ENCODE assay signal across 24 cellular contexts in the genomic region with DNA sequence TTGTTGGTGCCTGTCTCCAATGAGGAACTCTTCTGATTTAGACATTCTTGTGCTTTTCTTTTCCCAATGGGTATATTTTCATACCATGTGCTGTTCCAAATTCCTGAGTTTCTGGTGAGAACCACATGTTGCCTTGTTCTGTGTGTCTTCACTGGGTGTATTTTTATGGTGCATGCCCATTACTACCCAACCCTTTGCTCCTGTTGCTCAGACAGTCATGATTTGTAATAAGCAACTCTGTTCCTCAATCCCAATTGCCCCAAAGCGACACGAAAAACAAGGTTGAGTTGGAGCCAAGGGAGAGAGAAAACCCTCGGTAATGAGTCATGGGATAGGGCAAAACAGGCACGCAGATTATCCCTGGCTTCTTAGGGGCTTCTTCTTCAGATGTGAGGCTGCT.
"Had no signal": no experiment of that assay in that cellular context is flagged by ENCODE, and none has a peak within 500 bp of the region (broad histone marks: within the 10 kb centered on the region; RNA-seq: fewer than 3 reads in every experiment).

No MANE protein-coding gene starts in this region.

- DNase-seq: activated CD4-positive, alpha-beta memory T cell treated with anti-CD3 and anti-CD28 coated beads for 36 hours; activated CD4-positive, alpha-beta T cell treated with anti-CD3 and anti-CD28 coated beads for 4 hours; activated CD4-positive, CD25-positive, alpha-beta regulatory T cell; activated naive CD4-positive, alpha-beta T cell treated with Interleukin-2 at 50 U/mL for 16 hours; activated naive CD8-positive, alpha-beta T cell treated with anti-CD3 and anti-CD28 coated beads for 36 hours; activated T-cell treated with anti-CD3 and anti-CD28 coated beads, Interleukin-2, amount 50 U/mL, for 48 hours; amniotic stem cell; colonic mucosa; dorsolateral prefrontal cortex; effector memory CD8-positive, alpha-beta T cell; kidney; naive thymus-derived CD8-positive, alpha-beta T cell; small intestine; stimulated activated CD4-positive, alpha-beta T cell treated with anti-CD3 and anti-CD28 coated beads, Interleukin-2, amount 100 ng/mL, for 48 hours; stimulated activated CD8-positive, alpha-beta memory T cell treated with anti-CD3 and anti-CD28 coated beads, Interleukin-4, amount 100 ng/mL, for 48 hours; stimulated activated naive B cell treated with anti-CD40 and anti-IgM and Interleukin-4, amounts not matched to agents 10 μg/mL and 1 μg/mL and 100 μg/mL, for 72 hours; T-helper 17 cell; testis; uterus had no signal

- H3K9me3 Mint-ChIP-seq: activated CD4-positive, alpha-beta memory T cell treated with anti-CD3 and anti-CD28 coated beads for 36 hours; activated naive CD8-positive, alpha-beta T cell treated with anti-CD3 and anti-CD28 coated beads for 36 hours had no signal

- H3K27ac ChIP-seq: breast epithelium, colonic mucosa, dorsolateral prefrontal cortex, prostate gland, testis, uterus had no signal

- H3K4me3 Mint-ChIP-seq: activated CD4-positive, alpha-beta memory T cell treated with anti-CD3 and anti-CD28 coated beads for 36 hours; activated naive CD8-positive, alpha-beta T cell treated with anti-CD3 and anti-CD28 coated beads for 36 hours; effector memory CD8-positive, alpha-beta T cell; naive thymus-derived CD8-positive, alpha-beta T cell; stimulated activated naive B cell treated with anti-CD40 and anti-IgM and Interleukin-4, amounts not matched to agents 10 μg/mL and 1 μg/mL and 100 μg/mL, for 72 hours; T-helper 17 cell had no signal

- H3K9me3 ChIP-seq: colonic mucosa, prostate gland, testis, uterus had no signal

- ATAC-seq: effector memory CD8-positive, alpha-beta T cell; esophagus mucosa; naive thymus-derived CD8-positive, alpha-beta T cell; stimulated activated naive B cell treated with anti-CD40 and anti-IgM and Interleukin-4, amounts not matched to agents 10 μg/mL and 1 μg/mL and 100 μg/mL, for 72 hours; T-helper 17 cell had no signal

- H3K36me3 Mint-ChIP-seq: activated CD4-positive, alpha-beta memory T cell treated with anti-CD3 and anti-CD28 coated beads for 36 hours; activated naive CD8-positive, alpha-beta T cell treated with anti-CD3 and anti-CD28 coated beads for 36 hours; naive thymus-derived CD8-positive, alpha-beta T cell; stimulated activated naive B cell treated with anti-CD40 and anti-IgM and Interleukin-4, amounts not matched to agents 10 μg/mL and 1 μg/mL and 100 μg/mL, for 72 hours had no signal

- H3K36me3 ChIP-seq: breast epithelium, colonic mucosa, prostate gland, uterus had no signal

- H3K27me3 ChIP-seq: breast epithelium, colonic mucosa, testis, uterus had no signal

- H3K4me1 Mint-ChIP-seq: activated naive CD8-positive, alpha-beta T cell treated with anti-CD3 and anti-CD28 coated beads for 36 hours; naive thymus-derived CD8-positive, alpha-beta T cell; stimulated activated naive B cell treated with anti-CD40 and anti-IgM and Interleukin-4, amounts not matched to agents 10 μg/mL and 1 μg/mL and 100 μg/mL, for 72 hours; T-helper 17 cell had no signal

- H3K4me1 ChIP-seq: breast epithelium, colonic mucosa, prostate gland, uterus had no signal

- H3K27ac Mint-ChIP-seq: activated CD4-positive, alpha-beta memory T cell treated with anti-CD3 and anti-CD28 coated beads for 36 hours; activated naive CD8-positive, alpha-beta T cell treated with anti-CD3 and anti-CD28 coated beads for 36 hours; effector memory CD8-positive, alpha-beta T cell; naive thymus-derived CD8-positive, alpha-beta T cell; stimulated activated naive B cell treated with anti-CD40 and anti-IgM and Interleukin-4, amounts not matched to agents 10 μg/mL and 1 μg/mL and 100 μg/mL, for 72 hours; T-helper 17 cell had no signal

- H3K4me3 ChIP-seq: breast epithelium, colonic mucosa, dorsolateral prefrontal cortex, lung, prostate gland, testis, uterus had no signal

- FAIRE-seq: endothelial cell of umbilical vein, kidney, small intestine had no signal
